In genomic region chr10:127175357-127176110, GRCh38 we compare ENCODE assay signal across 27 cellular contexts. TPM values are rescaled to one million over a fixed set of nuclear protein-coding genes. Genes with fewer than 3 reads are reported as not detected.
"Had no signal": no experiment of that assay in that cellular context is flagged by ENCODE, and none has a peak within 500 bp of the region (broad histone marks: within the 10 kb centered on the region; RNA-seq: fewer than 3 reads in every experiment).

No MANE protein-coding gene starts in this region.

- H3K27me3 ChIP-seq: Peyer's patch had no signal

- H3K4me2 ChIP-seq: PC-9, SK-N-SH had no signal

- H2AFZ ChIP-seq: PC-9 had no signal

- H3K27ac ChIP-seq: HL-60, PC-9, Peyer's patch had no signal

- H3K4me3 ChIP-seq: PC-9, Peyer's patch had no signal

- ATAC-seq: T-cell had no signal

- H3K9ac ChIP-seq: SK-N-SH had no signal

- DNase-seq: KBM-7, NCI-H1092, NCI-H1105 treated with DMSO at 0.1 percent for 48 hours, NCI-H1417 treated with DMSO at 0.1 percent for 48 hours, NCI-H146, NCI-H1694 treated with DMSO at 0.1 percent for 48 hours, NCI-H1930, NCI-H2081, NCI-H2171, NCI-H226, NCI-H446, NCI-H510A, NCI-H524 treated with DMSO at 0.1 percent for 48 hours, NCI-H69, NCI-H774, OCI-M1, PC-9, Peyer's patch, SHP77, SK-N-SH, SW 1271, T-cell had no signal

- H3K4me3 Mint-ChIP-seq: IgD-negative memory B cell; T-cell; T-helper 1 cell treated with Interleukin-12 subunit alpha and Interleukin-12 subunit beta and Interleukin-4 antibody, amounts not matched to agents 30 μg/mL and 1 μg/mL, for 36 hours had no signal

- H3K36me3 ChIP-seq: Peyer's patch had no signal

- H3K4me1 Mint-ChIP-seq: IgD-negative memory B cell, T-cell had no signal

- H3K27ac Mint-ChIP-seq: IgD-negative memory B cell; T-cell; T-helper 1 cell treated with Interleukin-12 subunit alpha and Interleukin-12 subunit beta and Interleukin-4 antibody, amounts not matched to agents 30 μg/mL and 1 μg/mL, for 36 hours had no signal

- H3K36me3 Mint-ChIP-seq: IgD-negative memory B cell, T-cell had no signal

- H3K9me3 ChIP-seq: Peyer's patch, SK-N-SH had no signal

- H3K9me3 Mint-ChIP-seq: T-cell; T-helper 1 cell treated with Interleukin-12 subunit alpha and Interleukin-12 subunit beta and Interleukin-4 antibody, amounts not matched to agents 30 μg/mL and 1 μg/mL, for 36 hours had no signal

RNA-seq across cellular contexts. Expression of gene INSYN2A, which starts 20.9 kb away (rescaled TPM):
- total RNA-seq: PC-9, RPMI7951, SK-MEL-5, T-cell had no signal
- polyA plus RNA-seq: IgD-negative memory B cell had no signal
